ENCODE assay signal across 8 cellular contexts in the genomic region with DNA sequence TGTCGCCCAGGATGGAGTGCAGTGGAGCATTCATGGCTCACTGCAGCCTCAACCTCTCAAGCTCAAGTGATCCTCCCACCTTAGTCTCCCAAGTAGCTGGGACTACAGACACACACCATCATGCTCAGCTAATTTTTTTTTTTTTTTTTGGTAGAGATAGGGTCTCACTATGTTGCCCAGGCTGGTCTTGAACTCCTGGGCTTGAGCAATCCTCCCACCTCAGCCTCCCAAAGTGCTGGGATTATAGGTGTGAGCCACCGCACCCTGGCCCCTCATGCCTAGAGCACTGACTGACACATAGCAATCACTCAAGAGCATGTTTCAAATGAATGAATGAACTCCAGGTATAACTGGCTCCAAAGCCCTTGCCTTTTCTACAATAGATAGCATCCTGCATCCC. TPM values are rescaled to one million over a fixed set of nuclear protein-coding genes. Genes with fewer than 3 reads are reported as not detected.
DNase-seq lines count a peak whose midpoint lies in the region; ATAC-seq and TF ChIP-seq lines count a peak whose summit lies in the region.
"Not testable (repeated sequence)": the region's sequence is repeated elsewhere in the genome, so short reads cannot be mapped to it uniquely, and the experiment has no call there.

No MANE protein-coding gene starts in this region.

- not testable (repeated sequence) for H3K36me3 ChIP-seq in CD4-positive, CD25-positive, alpha-beta regulatory T cell (ENCODE audit: control insufficient read depth, insufficient read depth, low read length); KMS-11 (ENCODE audit: insufficient read depth); left ventricle myocardium inferior; naive thymus-derived CD4-positive, alpha-beta T cell (ENCODE audit: control insufficient read depth in 2 of 3, insufficient read depth in 3 of 3, low read length in 3 of 3); gastrocnemius medialis

- H3K27ac Mint-ChIP-seq in CD4-positive, CD25-positive, alpha-beta regulatory T cell: peak overlapping the region; percentile 99 to 100 (median 99)
- H3K27ac Mint-ChIP-seq in activated CD4-positive, alpha-beta memory T cell treated with anti-CD3 and anti-CD28 coated beads for 36 hours: peak overlapping the region; percentile 50
- H3K27ac Mint-ChIP-seq in brain (peak overlapping the region in 3 of 5 experiments; percentile 15 to 94 (median 40)), type B pancreatic cell (peak overlapping the region; percentile 64)
- peak overlapping the region; percentile 87 to 100 (median 98) for H3K27ac Mint-ChIP-seq in naive thymus-derived CD4-positive, alpha-beta T cell

- not testable (repeated sequence) for ATAC-seq in CD4-positive, CD25-positive, alpha-beta regulatory T cell (ENCODE audit: low read depth in 2 of 2); naive thymus-derived CD4-positive, alpha-beta T cell; gastrocnemius medialis

- POLR2A ChIA-PET in activated CD4-positive, alpha-beta memory T cell treated with anti-CD3 and anti-CD28 coated beads for 36 hours (lab: Charles Lee): interaction anchor here (1.8 to 9.1 kb wide), 4 partner anchors 8 to 121 kb away, joined by 7 to 188 read pairs (median 10); a partner anchor contains a TSS
- POLR2A ChIA-PET in naive thymus-derived CD4-positive, alpha-beta T cell (lab: Charles Lee): interaction anchor here (0.7 to 5.8 kb wide), 7 partner anchors 7 to 150 kb away, joined by 3 to 72 read pairs (median 3); a partner anchor contains a TSS

- H3K79me2 ChIP-seq in KMS-11 (ENCODE audit: insufficient read depth, low read depth): peaks cover 10% of the 10 kb centered on the region; the same call in 1 of the 2 replicates

- not testable (repeated sequence) for H3K36me3 Mint-ChIP-seq in CD4-positive, CD25-positive, alpha-beta regulatory T cell; activated CD4-positive, alpha-beta memory T cell treated with anti-CD3 and anti-CD28 coated beads for 36 hours; brain; naive thymus-derived CD4-positive, alpha-beta T cell; type B pancreatic cell

- in situ Hi-C loops in gastrocnemius medialis (cut with MboI; ENCODE audit: low sequenced_read_pairs in 4 of 4): loop anchor here in 2 of 4 donors (10.0 kb wide), 3 partner anchors 56 to 156 kb away; no protein-coding TSS in a partner anchor

- not testable (repeated sequence) for H3K4me2 ChIP-seq in KMS-11

- CTCF ChIA-PET in activated CD4-positive, alpha-beta memory T cell treated with anti-CD3 and anti-CD28 coated beads for 36 hours (lab: Charles Lee): interaction anchor here (4.0 to 6.7 kb wide), 3 partner anchors 9 to 126 kb away, joined by 34 to 123 read pairs (median 36); no protein-coding TSS in a partner anchor
- CTCF ChIA-PET in naive thymus-derived CD4-positive, alpha-beta T cell (lab: Charles Lee): interaction anchor here (0.7 to 2.1 kb wide), 4 partner anchors 9 to 155 kb away, joined by 3 to 11 read pairs (median 6); no protein-coding TSS in a partner anchor

- not testable (repeated sequence) for H3K4me3 ChIP-seq in CD4-positive, CD25-positive, alpha-beta regulatory T cell (ENCODE audit: low read depth, low read length); KMS-11 (IDR thresholded peaks at IDR 0.05; ENCODE audit: insufficient read depth, low read depth, low read length); left ventricle myocardium inferior; naive thymus-derived CD4-positive, alpha-beta T cell (ENCODE audit: low read length); gastrocnemius medialis

- intact Hi-C loops in activated CD4-positive, alpha-beta memory T cell treated with anti-CD3 and anti-CD28 coated beads for 36 hours (cut with micrococcal nuclease): loop anchor here (5.0 kb wide), 1 partner anchor 583 kb away; a partner anchor contains a TSS
- intact Hi-C loops in left ventricle myocardium inferior (cut with micrococcal nuclease); gastrocnemius medialis (cut with DNase I; ENCODE audit: low total_unique reads): not testable (repeated sequence)
- intact Hi-C loops in naive thymus-derived CD4-positive, alpha-beta T cell (cut with micrococcal nuclease): loop anchor here (5.0 to 10.0 kb wide), 4 partner anchors 523 to 1566 kb away; a partner anchor contains a TSS

- not testable (repeated sequence) for H3K27me3 Mint-ChIP-seq in CD4-positive, CD25-positive, alpha-beta regulatory T cell; activated CD4-positive, alpha-beta memory T cell treated with anti-CD3 and anti-CD28 coated beads for 36 hours; type B pancreatic cell
- peaks cover 49% of the 10 kb centered on the region for H3K27me3 Mint-ChIP-seq in brain
- H3K27me3 Mint-ChIP-seq in naive thymus-derived CD4-positive, alpha-beta T cell: peaks cover 0 to 15% (median 0%) of the 10 kb centered on the region in 5 donors

- H3K9me3 Mint-ChIP-seq in CD4-positive, CD25-positive, alpha-beta regulatory T cell; activated CD4-positive, alpha-beta memory T cell treated with anti-CD3 and anti-CD28 coated beads for 36 hours; brain; naive thymus-derived CD4-positive, alpha-beta T cell; type B pancreatic cell: not testable (repeated sequence)

- H3K4me1 ChIP-seq in CD4-positive, CD25-positive, alpha-beta regulatory T cell (ENCODE audit: control insufficient read depth, insufficient read depth, low read length, poor library complexity, severe bottlenecking): peaks cover 71% of the 10 kb centered on the region
- peaks cover 75% of the 10 kb centered on the region for H3K4me1 ChIP-seq in KMS-11 (ENCODE audit: low read depth, poor library complexity, severe bottlenecking)
- H3K4me1 ChIP-seq in left ventricle myocardium inferior: peaks cover 98% of the 10 kb centered on the region
- peaks cover 50 to 56% of the 10 kb centered on the region in 2 donors for H3K4me1 ChIP-seq in naive thymus-derived CD4-positive, alpha-beta T cell (ENCODE audit: control insufficient read depth in 2 of 2, insufficient read depth in 2 of 2, low read length in 2 of 2)
- H3K4me1 ChIP-seq in gastrocnemius medialis: peaks cover 75 to 76% of the 10 kb centered on the region in 2 donors

- TF ChIP-seq CTCF in KMS-11 (conservative IDR thresholded peaks at IDR 0.05; ENCODE audit: low read depth, low read length); brain (conservative IDR thresholded peaks at IDR 0.05); left ventricle myocardium inferior (IDR thresholded peaks at IDR 0.05; ENCODE audit: borderline replicate concordance); gastrocnemius medialis (IDR thresholded peaks at IDR 0.05 in 4 of 5, conservative IDR thresholded peaks at IDR 0.05 in 1 of 5); type B pancreatic cell (conservative IDR thresholded peaks at IDR 0.05): not testable (repeated sequence)

- H2AFZ ChIP-seq in KMS-11 (ENCODE audit: low read depth): not testable (repeated sequence)

- H4K20me1 ChIP-seq in KMS-11 (ENCODE audit: insufficient read depth): not testable (repeated sequence)

- not testable (repeated sequence) for H3K9ac ChIP-seq in KMS-11

- not testable (repeated sequence) for H3K27me3 ChIP-seq in CD4-positive, CD25-positive, alpha-beta regulatory T cell (ENCODE audit: control insufficient read depth, insufficient read depth, low read length); KMS-11 (ENCODE audit: insufficient read depth, low read depth); left ventricle myocardium inferior (ENCODE audit: low read depth); naive thymus-derived CD4-positive, alpha-beta T cell (ENCODE audit: control insufficient read depth in 2 of 2, insufficient read depth in 2 of 2, low read length in 2 of 2); gastrocnemius medialis

- H3K27ac ChIP-seq in CD4-positive, CD25-positive, alpha-beta regulatory T cell (ENCODE audit: insufficient read depth, low read length, poor library complexity, severe bottlenecking): peak overlapping the region; percentile 99
- H3K27ac ChIP-seq in KMS-11 (peak overlapping the region; percentile 97; the same call in 1 of the 2 replicates), left ventricle myocardium inferior (replicated peaks) (peak overlapping the region; percentile 100), gastrocnemius medialis (peak overlapping the region; percentile 97 to 100 (median 100))
- H3K27ac ChIP-seq in naive thymus-derived CD4-positive, alpha-beta T cell (ENCODE audit: low read depth, low read length): peak overlapping the region; percentile 87

- H3K4me3 Mint-ChIP-seq in CD4-positive, CD25-positive, alpha-beta regulatory T cell: peak overlapping the region; percentile 10 to 88 (median 28)
- H3K4me3 Mint-ChIP-seq in activated CD4-positive, alpha-beta memory T cell treated with anti-CD3 and anti-CD28 coated beads for 36 hours: not testable (repeated sequence)
- H3K4me3 Mint-ChIP-seq in brain: peak overlapping the region in 1 of 5 experiments; percentile 60
- peak overlapping the region in 4 of 10 donors; percentile 8 to 85 (median 55) for H3K4me3 Mint-ChIP-seq in naive thymus-derived CD4-positive, alpha-beta T cell
- peak overlapping the region; percentile 54 for H3K4me3 Mint-ChIP-seq in type B pancreatic cell

- DNase-seq in CD4-positive, CD25-positive, alpha-beta regulatory T cell; activated CD4-positive, alpha-beta memory T cell treated with anti-CD3 and anti-CD28 coated beads for 36 hours; left ventricle myocardium inferior; naive thymus-derived CD4-positive, alpha-beta T cell; gastrocnemius medialis; type B pancreatic cell (ENCODE audit: extremely low spot score, unreplicated experiment): not testable (repeated sequence)

- peaks cover 7 to 80% (median 55%) of the 10 kb centered on the region in 4 donors for H3K4me1 Mint-ChIP-seq in CD4-positive, CD25-positive, alpha-beta regulatory T cell
- peaks cover 73% of the 10 kb centered on the region for H3K4me1 Mint-ChIP-seq in activated CD4-positive, alpha-beta memory T cell treated with anti-CD3 and anti-CD28 coated beads for 36 hours (ENCODE audit: low read depth)
- peaks cover 76% of the 10 kb centered on the region for H3K4me1 Mint-ChIP-seq in brain
- H3K4me1 Mint-ChIP-seq in naive thymus-derived CD4-positive, alpha-beta T cell: peaks cover 55 to 78% (median 73%) of the 10 kb centered on the region in 7 donors
- H3K4me1 Mint-ChIP-seq in type B pancreatic cell (ENCODE audit: unreplicated experiment): peaks cover 54% of the 10 kb centered on the region

- not testable (repeated sequence) for TF ChIP-seq POLR2A in gastrocnemius medialis (IDR thresholded peaks at IDR 0.05)

- not testable (repeated sequence) for H3K9me3 ChIP-seq in CD4-positive, CD25-positive, alpha-beta regulatory T cell (ENCODE audit: control insufficient read depth in 2 of 2, low read length in 2 of 2); left ventricle myocardium inferior (replicated peaks); naive thymus-derived CD4-positive, alpha-beta T cell (ENCODE audit: control insufficient read depth in 2 of 3, low read length in 3 of 3); gastrocnemius medialis

RNA-seq across cellular contexts. Expression of a gene that starts 3.9 kb away (rescaled TPM):
- 852 TPM for total RNA-seq in CD4-positive, CD25-positive, alpha-beta regulatory T cell
- polyA plus RNA-seq in CD4-positive, CD25-positive, alpha-beta regulatory T cell: 10 to 100 TPM; 22.3 to 59.3 (median 39.5) TPM
- total RNA-seq in activated CD4-positive, alpha-beta memory T cell treated with anti-CD3 and anti-CD28 coated beads for 36 hours: 10 to 100 TPM; 83.7 to 85.2 TPM
- polyA plus RNA-seq in brain (ENCODE audit: insufficient read depth, low read depth, low replicate concordance): 17.2 TPM
- total RNA-seq in left ventricle myocardium inferior (290 TPM), gastrocnemius medialis (1,000 to 10,000 TPM in 1 of 4 donors, 100 to 1,000 TPM in 3; 374 to 1,261 (median 571) TPM), type B pancreatic cell (ENCODE audit: low replicate concordance) (302 and 656 TPM in 2 replicates)
- total RNA-seq in naive thymus-derived CD4-positive, alpha-beta T cell: 100 to 1,000 TPM; 174 to 622 (median 243) TPM
- polyA plus RNA-seq in naive thymus-derived CD4-positive, alpha-beta T cell: 1 to 10 TPM; 6.7 to 7.7 TPM

RNA-seq across cellular contexts. Expression of a gene that starts 23.2 kb away (rescaled TPM):
- total RNA-seq in CD4-positive, CD25-positive, alpha-beta regulatory T cell: 1,198 TPM
- polyA plus RNA-seq in CD4-positive, CD25-positive, alpha-beta regulatory T cell: 1,000 to 10,000 TPM in 3 of 4 donors, 100 to 1,000 TPM in 1; 775 to 1,680 (median 1,413) TPM
- 1,000 to 10,000 TPM; 1,956 to 1,989 TPM for total RNA-seq in activated CD4-positive, alpha-beta memory T cell treated with anti-CD3 and anti-CD28 coated beads for 36 hours
- polyA plus RNA-seq in brain (ENCODE audit: insufficient read depth, low read depth, low replicate concordance): 3,048 TPM
- total RNA-seq in left ventricle myocardium inferior: 958 TPM
- total RNA-seq in naive thymus-derived CD4-positive, alpha-beta T cell: 1,000 to 10,000 TPM; 1,186 to 2,550 (median 2,338) TPM
- 1,000 to 10,000 TPM; 2,027 to 2,354 TPM for polyA plus RNA-seq in naive thymus-derived CD4-positive, alpha-beta T cell
- total RNA-seq in gastrocnemius medialis: 1,000 to 10,000 TPM; 1,797 to 2,946 (median 1,897) TPM
- total RNA-seq in type B pancreatic cell (ENCODE audit: low replicate concordance): 1,846 and 2,051 TPM in 2 replicates

RNA-seq across cellular contexts. Expression of a gene that starts 40.8 kb away (rescaled TPM):
- total RNA-seq in CD4-positive, CD25-positive, alpha-beta regulatory T cell: 22.0 TPM
- 10 to 100 TPM in 3 of 4 donors, 1 to 10 TPM in 1; 6.5 to 11.9 (median 10.9) TPM for polyA plus RNA-seq in CD4-positive, CD25-positive, alpha-beta regulatory T cell
- total RNA-seq in activated CD4-positive, alpha-beta memory T cell treated with anti-CD3 and anti-CD28 coated beads for 36 hours: 10 to 100 TPM; 32.7 to 34.2 TPM
- polyA plus RNA-seq in brain (ENCODE audit: insufficient read depth, low read depth, low replicate concordance): 28.4 TPM
- total RNA-seq in left ventricle myocardium inferior (12.5 TPM), gastrocnemius medialis (10 to 100 TPM in 3 of 4 donors, 1 to 10 TPM in 1; 7.8 to 15.7 (median 11.7) TPM), type B pancreatic cell (ENCODE audit: low replicate concordance) (15.0 and 22.1 TPM in 2 replicates)
- total RNA-seq in naive thymus-derived CD4-positive, alpha-beta T cell: 10 to 100 TPM; 34.5 to 54.6 (median 37.4) TPM
- 10 to 100 TPM; 20.2 to 25.4 TPM for polyA plus RNA-seq in naive thymus-derived CD4-positive, alpha-beta T cell

RNA-seq across cellular contexts. Expression of a gene that starts 51.2 kb away (rescaled TPM):
- 172 TPM for total RNA-seq in CD4-positive, CD25-positive, alpha-beta regulatory T cell
- 10 to 100 TPM; 30.3 to 38.6 (median 33.9) TPM for polyA plus RNA-seq in CD4-positive, CD25-positive, alpha-beta regulatory T cell
- 100 to 1,000 TPM; 166 to 167 TPM for total RNA-seq in activated CD4-positive, alpha-beta memory T cell treated with anti-CD3 and anti-CD28 coated beads for 36 hours
- polyA plus RNA-seq in brain (ENCODE audit: insufficient read depth, low read depth, low replicate concordance): 111 TPM
- 26.3 TPM for total RNA-seq in left ventricle myocardium inferior
- 100 to 1,000 TPM; 134 to 238 (median 199) TPM for total RNA-seq in naive thymus-derived CD4-positive, alpha-beta T cell
- polyA plus RNA-seq in naive thymus-derived CD4-positive, alpha-beta T cell: 10 to 100 TPM; 25.6 to 46.4 TPM
- total RNA-seq in gastrocnemius medialis: 10 to 100 TPM; 28.0 to 47.1 (median 31.7) TPM
- 148 and 152 TPM in 2 replicates for total RNA-seq in type B pancreatic cell (ENCODE audit: low replicate concordance)

Comparison
In these comparisons a context has a peak if more than half of its experiments do, and no peak if none do; other contexts are left out.
1. H3K27ac Mint-ChIP-seq: peak in every context shown above with its lines; median percentile 99 in CD4-positive, CD25-positive, alpha-beta regulatory T cell; 98 in naive thymus-derived CD4-positive, alpha-beta T cell; 64 in type B pancreatic cell; 50 in activated CD4-positive, alpha-beta memory T cell treated with anti-CD3 and anti-CD28 coated beads for 36 hours; 40 in brain.